In genomic region chr5:180214870-180215737, GRCh38 we compare ENCODE assay signal across 25 cellular contexts. TPM values are rescaled to one million over a fixed set of nuclear protein-coding genes. Genes with fewer than 3 reads are reported as not detected.
"Had no signal": no experiment of that assay in that cellular context is flagged by ENCODE, and none has a peak within 500 bp of the region (broad histone marks: within the 10 kb centered on the region; RNA-seq: fewer than 3 reads in every experiment).

No MANE protein-coding gene starts in this region.

- ATAC-seq: activated CD4-positive, alpha-beta T cell treated with anti-CD3 and anti-CD28 coated beads for 36 hours; activated T-cell treated with anti-CD3 and anti-CD28 coated beads, Interleukin-2, amount 50 U/mL, for 72 hours; T-helper 17 cell had no signal

- H3K4me1 Mint-ChIP-seq: activated CD4-positive, alpha-beta memory T cell treated with anti-CD3 and anti-CD28 coated beads, Interleukin-2, amount 10 ng/mL, durations not matched to agents 7 days and 5 days; activated CD4-positive, alpha-beta T cell treated with anti-CD3 and anti-CD28 coated beads for 36 hours had no signal

- H3K4me3 Mint-ChIP-seq: activated CD4-positive, alpha-beta memory T cell treated with anti-CD3 and anti-CD28 coated beads, Interleukin-2, amount 10 ng/mL, durations not matched to agents 7 days and 5 days; activated CD4-positive, alpha-beta T cell treated with anti-CD3 and anti-CD28 coated beads for 36 hours; activated T-cell treated with anti-CD3 and anti-CD28 coated beads, Interleukin-2, amount 50 U/mL, for 72 hours; T-helper 17 cell had no signal

- H3K4me3 ChIP-seq: breast epithelium had no signal

- DNase-seq: activated CD4-positive, alpha-beta memory T cell treated with anti-CD3 and anti-CD28 coated beads, Interleukin-2, amount 10 ng/mL, durations not matched to agents 7 days and 5 days; activated CD4-positive, alpha-beta T cell treated with anti-CD3 and anti-CD28 coated beads for 36 hours; activated CD4-positive, alpha-beta T cell treated with anti-CD3 and anti-CD28 coated beads, Interleukin-2, amount 50 U/mL, for 1 hour; activated CD8-positive, alpha-beta memory T cell treated with anti-CD3 and anti-CD28 coated beads, Interleukin-2, amount 50 U/mL, for 4 hours; activated gamma-delta T cell treated with Interleukin-2 at 50 U/mL for 16 hours; activated naive CD4-positive, alpha-beta T cell treated with anti-CD3 and anti-CD28 coated beads, Interleukin-2, amount 50 U/mL, for 16 hours; activated T-cell treated with anti-CD3 and anti-CD28 coated beads, Interleukin-2, amount 50 U/mL, for 72 hours; aorta; caudate nucleus; NCI-H1092; NCI-H1417; NCI-H1930; NCI-H2171; NCI-H2227 treated with DMSO at 0.1 percent for 48 hours; NCI-H446 treated with DMSO at 0.1 percent for 48 hours; NCI-H524 treated with DMSO at 0.1 percent for 48 hours; NCI-H748 treated with DMSO at 0.1 percent for 48 hours; SIG-M5; T-helper 17 cell; T-helper 9 cell had no signal

- H3K27ac ChIP-seq: breast epithelium had no signal

- H3K4me1 ChIP-seq: breast epithelium had no signal

- H3K27me3 Mint-ChIP-seq: activated CD4-positive, alpha-beta memory T cell treated with anti-CD3 and anti-CD28 coated beads, Interleukin-2, amount 10 ng/mL, durations not matched to agents 7 days and 5 days had no signal

- H3K36me3 ChIP-seq: breast epithelium had no signal

- H3K27ac Mint-ChIP-seq: activated CD4-positive, alpha-beta memory T cell treated with anti-CD3 and anti-CD28 coated beads, Interleukin-2, amount 10 ng/mL, durations not matched to agents 7 days and 5 days; activated CD4-positive, alpha-beta T cell treated with anti-CD3 and anti-CD28 coated beads for 36 hours; activated T-cell treated with anti-CD3 and anti-CD28 coated beads, Interleukin-2, amount 50 U/mL, for 72 hours; activated T-helper 2 cell treated with anti-CD3 and anti-CD28 coated beads, Interferon-gamma antibody, Interleukin-2, Interleukin-4, amounts not matched to agents 10 μg/mL and 5 μg/mL and 100 μg/mL, durations not matched to agents 14 hours and 24 hours and 36 hours; T-helper 17 cell had no signal

RNA-seq across cellular contexts. Expression of gene RASGEF1C, which starts 6.1 kb away (rescaled TPM):
- total RNA-seq: activated CD4-positive, alpha-beta memory T cell treated with anti-CD3 and anti-CD28 coated beads, Interleukin-2, amount 10 ng/mL, durations not matched to agents 7 days and 5 days; activated CD4-positive, alpha-beta T cell treated with anti-CD3 and anti-CD28 coated beads for 36 hours; activated T-cell treated with anti-CD3 and anti-CD28 coated beads, Interleukin-2, amount 50 U/mL, for 72 hours; activated T-helper 2 cell treated with anti-CD3 and anti-CD28 coated beads, Interferon-gamma antibody, Interleukin-2, Interleukin-4, amounts not matched to agents 10 μg/mL and 5 μg/mL and 100 μg/mL, durations not matched to agents 14 hours and 24 hours and 36 hours; LHCN-M2; M059J; OCI-LY7; T-helper 17 cell had no signal
